ENCODE assay signal across 26 cellular contexts in the genomic region with DNA sequence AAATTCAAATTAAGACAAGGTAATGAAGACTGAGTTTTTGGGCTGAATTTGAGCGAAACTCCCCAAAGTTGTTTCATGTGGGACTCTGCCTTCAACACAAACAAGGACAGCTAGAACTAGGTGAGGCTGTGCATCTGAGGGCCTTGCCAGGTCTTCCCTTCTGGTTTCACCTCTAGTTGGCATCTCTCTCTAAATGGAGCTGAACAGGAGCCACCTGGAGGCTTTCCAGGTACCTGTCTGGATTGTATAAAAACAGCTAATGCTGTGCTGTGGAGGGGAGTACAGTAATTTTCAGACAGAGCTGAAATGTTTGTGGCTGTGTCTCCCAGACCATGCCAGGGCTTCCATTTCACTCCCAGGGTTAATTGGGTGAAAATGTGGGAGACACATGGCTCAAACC. TPM values are rescaled to one million over a fixed set of nuclear protein-coding genes. Genes with fewer than 3 reads are reported as not detected.
DNase-seq lines count a peak whose midpoint lies in the region; ATAC-seq, FAIRE-seq and TF ChIP-seq lines count a peak whose summit lies in the region.
"Had no signal": no experiment of that assay in that cellular context is flagged by ENCODE, and none has a peak within 500 bp of the region (broad histone marks: within the 10 kb centered on the region; RNA-seq: fewer than 3 reads in every experiment).

No MANE protein-coding gene starts in this region.

- FAIRE-seq in HepG2 (lab: Jason Lieb, UNC): no peak
- FAIRE-seq: bronchial epithelial cell, kidney, RCC 7860 had no signal

- H3K36me3 ChIP-seq in SK-N-MC (ENCODE audit: insufficient read depth, low read length): no peaks in the 10 kb centered on the region
- peaks cover 0 to 5% of the 10 kb centered on the region in 2 experiments; a peak in 2 of 5 replicates for H3K36me3 ChIP-seq in HepG2 (replicated peaks in 1 of 2; ENCODE audit: control insufficient read depth in 1 of 2, insufficient read depth in 2 of 2, low read length in 2 of 2)
- no peaks in the 10 kb centered on the region for H3K36me3 ChIP-seq in colonic mucosa
- H3K36me3 ChIP-seq: BLaER1 treated with 17β-estradiol and CSF1 and Interleukin-3, amounts not matched to agents 10 nM and 100 nM; vagina had no signal

- POLR2A ChIA-PET in AG04450 (lab: Yijun Ruan, JAX) (no interaction called here), HepG2 (lab: Yijun Ruan, JAX) (interaction anchor here (0.8 to 2.3 kb wide), 3 partner anchors 11 to 63 kb away, joined by 3 to 10 read pairs (median 3); no protein-coding TSS in a partner anchor)

- H3K4me1 Mint-ChIP-seq in Calu3 (ENCODE audit: low read depth, unreplicated experiment): peaks cover 9% of the 10 kb centered on the region

- no peak overlapping the region for H3K27ac Mint-ChIP-seq in Calu3 (ENCODE audit: unreplicated experiment)
- H3K27ac Mint-ChIP-seq: activated B cell treated with CpG ODN at 0.5 μM for 24 hours; activated CD4-positive, alpha-beta memory T cell treated with anti-CD3 and anti-CD28 coated beads, Interleukin-2, amount 10 ng/mL, durations not matched to agents 7 days and 5 days; dendritic cell treated with granulocyte-macrophage colony-stimulating factor and Interleukin-4, amounts not matched to agents 40 ng/mL and 50 ng/mL, for 4 days; T-helper 2 cell treated with Interferon-gamma antibody and Interleukin-4, amounts not matched to agents 5 μg/mL and 100 μg/mL, for 36 hours had no signal

- in situ Hi-C loops in HepG2 (cut with HindIII; ENCODE audit: extremely low pct_ligation_motif_present, low pct_unique_long_range_greater_than_20kb): no loop called here

- ATAC-seq in HepG2: no peak
- ATAC-seq: right cardiac atrium had no signal

- no peak overlapping the region for H3K9ac ChIP-seq in SK-N-MC (ENCODE audit: insufficient read length)
- 0 out of 2 replicates have a peak overlapping the region, but pooled peaks have one; percentile 8 for H3K9ac ChIP-seq in HepG2 (ENCODE audit: insufficient read depth, low read depth, low read length)
- no peak overlapping the region for H3K9ac ChIP-seq in colonic mucosa (ENCODE audit: low read depth in 2 of 2, low read length in 2 of 2)
- H3K9ac ChIP-seq: BLaER1 treated with 17β-estradiol and CSF1 and Interleukin-3, amounts not matched to agents 10 nM and 100 nM; KMS-11; SK-N-SH had no signal

- H3K27me3 ChIP-seq in AG04450 (ENCODE audit: control insufficient read depth, insufficient read depth, low read length) (peaks cover 11% of the 10 kb centered on the region), HepG2 (ENCODE audit: control insufficient read depth in 1 of 2, insufficient read depth in 2 of 2, low read length in 2 of 2) (no peaks in the 10 kb centered on the region), colonic mucosa (no peaks in the 10 kb centered on the region)
- H3K27me3 ChIP-seq: BLaER1 treated with 17β-estradiol and CSF1 and Interleukin-3, amounts not matched to agents 10 nM and 100 nM; hepatocyte; vagina had no signal

- H3K27me3 Mint-ChIP-seq in Calu3 (ENCODE audit: unreplicated experiment): no peaks in the 10 kb centered on the region
- H3K27me3 Mint-ChIP-seq: activated B cell treated with CpG ODN at 0.5 μM for 24 hours; dendritic cell treated with granulocyte-macrophage colony-stimulating factor and Interleukin-4, amounts not matched to agents 40 ng/mL and 50 ng/mL, for 4 days had no signal

- no peaks in the 10 kb centered on the region; the same call in 1 of the 2 replicates for H3K9me3 ChIP-seq in AG04450 (ENCODE audit: control insufficient read depth, insufficient read depth, low read length)
- no peaks in the 10 kb centered on the region for H3K9me3 ChIP-seq in SK-N-MC (ENCODE audit: low read depth, low read length)
- H3K9me3 ChIP-seq in HepG2 (ENCODE audit: low read length): no peaks in the 10 kb centered on the region
- H3K9me3 ChIP-seq in colonic mucosa: no peaks in the 10 kb centered on the region
- H3K9me3 ChIP-seq: SK-N-SH, vagina had no signal

- intact Hi-C loops in HepG2 (cut with micrococcal nuclease; ENCODE audit: unreplicated experiment) (loop anchor here (5.0 kb wide), 1 partner anchor 42 kb away; no protein-coding TSS in a partner anchor), colonic mucosa (cut with DNase I) (no loop called here), Calu3 (cut with micrococcal nuclease; ENCODE audit: unreplicated experiment) (no loop called here)

- peaks cover 72% of the 10 kb centered on the region for H4K20me1 ChIP-seq in HepG2 (ENCODE audit: insufficient read depth, low read length)
- H4K20me1 ChIP-seq: BLaER1 treated with 17β-estradiol and CSF1 and Interleukin-3, amounts not matched to agents 10 nM and 100 nM had no signal

- H3K27ac ChIP-seq in AG04450 (ENCODE audit: low read depth, low read length): peak overlapping the region; percentile 11
- peak overlapping the region; percentile 94; the same call in 1 of the 2 replicates for H3K27ac ChIP-seq in SK-N-MC
- peak overlapping the region; percentile 60 for H3K27ac ChIP-seq in HepG2 (ENCODE audit: extremely low read length, insufficient read depth, low read length)
- H3K27ac ChIP-seq in colonic mucosa: no peak overlapping the region
- H3K27ac ChIP-seq: BLaER1 treated with 17β-estradiol and CSF1 and Interleukin-3, amounts not matched to agents 10 nM and 100 nM; KMS-11; vagina had no signal

- peaks cover 99% of the 10 kb centered on the region for H3K4me1 ChIP-seq in HepG2 (ENCODE audit: insufficient read depth, low read length)
- H3K4me1 ChIP-seq in colonic mucosa: no peaks in the 10 kb centered on the region
- H3K4me1 ChIP-seq: vagina had no signal

- no peak for TF ChIP-seq EP300 in HepG2 (IDR thresholded peaks at IDR 0.05; ENCODE audit: low read depth in 2 of 2, low read length in 2 of 2)
- no peak for TF ChIP-seq EP300 in HepG2 (CRISPR knock-in tag; IDR thresholded peaks at IDR 0.05; ENCODE audit: borderline replicate concordance)

- DNase-seq in AG04450 (ENCODE audit: low read depth, low spot score): no peak
- peak; percentile 51 for DNase-seq in LNCaP clone FGC (ENCODE audit: low read depth)
- DNase-seq in SK-N-MC (ENCODE audit: low read depth, low spot score): no peak
- DNase-seq in HepG2 (ENCODE audit: low spot score): no peak
- no peak for DNase-seq in colonic mucosa
- no peak for DNase-seq in Calu3
- no peak for DNase-seq in activated CD4-positive, alpha-beta T cell treated with anti-CD3 and anti-CD28 coated beads for 48 hours
- DNase-seq in NK-92 treated with Interleukin-12 subunit alpha and Interleukin-12 subunit beta, amount 100 ng/mL, for 24 hours (lab: John Stamatoyannopoulos, UW): no peak
- DNase-seq: activated B cell treated with CpG ODN at 0.5 μM for 24 hours; activated CD4-positive, alpha-beta memory T cell treated with anti-CD3 and anti-CD28 coated beads, Interleukin-2, amount 10 ng/mL, durations not matched to agents 7 days and 5 days; activated T-cell treated with anti-CD3 and anti-CD28 coated beads for 4 hours; kidney; NCI-H2171; NCI-H748 treated with DMSO at 0.1 percent for 48 hours; right cardiac atrium; SK-N-SH had no signal

- H3K4me3 ChIP-seq in AG04450 (ENCODE audit: low read depth, low read length): no peak overlapping the region
- no peak overlapping the region for H3K4me3 ChIP-seq in LNCaP clone FGC (ENCODE audit: low read depth, low read length)
- no peak overlapping the region; the same call in 1 of the 2 replicates for H3K4me3 ChIP-seq in SK-N-MC
- no peak overlapping the region for H3K4me3 ChIP-seq in HepG2 (replicated peaks in 1 of 3; ENCODE audit: insufficient read depth in 1 of 3, low read depth in 2 of 3, low read length in 3 of 3)
- no peak overlapping the region for H3K4me3 ChIP-seq in colonic mucosa
- H3K4me3 ChIP-seq: BLaER1 treated with 17β-estradiol and CSF1 and Interleukin-3, amounts not matched to agents 10 nM and 100 nM; hepatocyte; vagina had no signal

- no peak for TF ChIP-seq RAD21 in HepG2 (CRISPR knock-in tag; IDR thresholded peaks at IDR 0.05)

- no peaks in the 10 kb centered on the region for H3K9me3 Mint-ChIP-seq in Calu3 (ENCODE audit: low read depth, unreplicated experiment)
- H3K9me3 Mint-ChIP-seq: activated B cell treated with CpG ODN at 0.5 μM for 24 hours; activated CD4-positive, alpha-beta memory T cell treated with anti-CD3 and anti-CD28 coated beads, Interleukin-2, amount 10 ng/mL, durations not matched to agents 7 days and 5 days; dendritic cell treated with granulocyte-macrophage colony-stimulating factor and Interleukin-4, amounts not matched to agents 40 ng/mL and 50 ng/mL, for 4 days; T-helper 2 cell treated with Interferon-gamma antibody and Interleukin-4, amounts not matched to agents 5 μg/mL and 100 μg/mL, for 36 hours had no signal

- H2AFZ ChIP-seq in HepG2 (ENCODE audit: low read length): no peak overlapping the region
- H2AFZ ChIP-seq: hepatocyte had no signal

- no peak for TF ChIP-seq CTCF in AG04450 (IDR thresholded peaks at IDR 0.05; ENCODE audit: low read depth, low read length)
- TF ChIP-seq CTCF in LNCaP clone FGC (IDR thresholded peaks at IDR 0.05; ENCODE audit: control insufficient read depth, extremely low read depth, insufficient read depth): 0 out of 2 replicates have a peak, but pooled peaks have one; percentile 6
- no peak for TF ChIP-seq CTCF in HepG2 (CRISPR knock-in tag; IDR thresholded peaks at IDR 0.05)
- TF ChIP-seq CTCF in colonic mucosa (IDR thresholded peaks at IDR 0.05): no peak
- TF ChIP-seq CTCF in Calu3 (IDR thresholded peaks at IDR 0.05; ENCODE audit: unreplicated experiment): no peak

- peaks cover 97% of the 10 kb centered on the region for H3K79me2 ChIP-seq in HepG2 (ENCODE audit: insufficient read depth, low read length)

- H3K4me3 Mint-ChIP-seq in Calu3 (ENCODE audit: low read depth, unreplicated experiment): no peak overlapping the region
- H3K4me3 Mint-ChIP-seq: activated B cell treated with CpG ODN at 0.5 μM for 24 hours; activated CD4-positive, alpha-beta memory T cell treated with anti-CD3 and anti-CD28 coated beads, Interleukin-2, amount 10 ng/mL, durations not matched to agents 7 days and 5 days; dendritic cell treated with granulocyte-macrophage colony-stimulating factor and Interleukin-4, amounts not matched to agents 40 ng/mL and 50 ng/mL, for 4 days; T-helper 2 cell treated with Interferon-gamma antibody and Interleukin-4, amounts not matched to agents 5 μg/mL and 100 μg/mL, for 36 hours had no signal

- peak overlapping the region; percentile 45 for H3K4me2 ChIP-seq in HepG2 (ENCODE audit: low read depth, low read length)
- H3K4me2 ChIP-seq: BLaER1 treated with 17β-estradiol and CSF1 and Interleukin-3, amounts not matched to agents 10 nM and 100 nM; hepatocyte; KMS-11; SK-N-SH had no signal

- H3K36me3 Mint-ChIP-seq in Calu3 (ENCODE audit: insufficient read depth, unreplicated experiment): no peaks in the 10 kb centered on the region

- BruUV-seq in HepG2 (replicated peaks; lab: Mats Ljungman, UMichigan) (no TSS peak), Calu3 (replicated peaks; lab: Mats Ljungman, UMichigan) (no TSS peak)

- CTCF ChIA-PET in AG04450 (lab: Charles Lee): interaction anchor here (0.6 kb wide), 1 partner anchor 60 kb away, joined by 7 read pairs; no protein-coding TSS in a partner anchor
- CTCF ChIA-PET in HepG2 (lab: Yijun Ruan, JAX; ENCODE audit: low intra/inter-chr PET ratio, low total read pairs): no interaction called here
- CTCF ChIA-PET in Calu3 (lab: Charles Lee): no interaction called here

- no peak; a peak in 1 of 4 replicates for TF ChIP-seq POLR2A in HepG2 (IDR thresholded peaks at IDR 0.05; ENCODE audit: insufficient read depth in 1 of 2, low read depth in 2 of 2, low read length in 2 of 2)

- WGBS in HepG2 (ENCODE audit: low lambda C conversion rate): 92% methylated on average over 1 of the region's 1 CpG

RNA-seq across cellular contexts. Expression of a gene that starts 27.1 kb away (rescaled TPM):
- polyA plus RNA-seq in AG04450 (2011; rRNA removed) (not detected in 2 replicates), HepG2 (2011; rRNA removed) (21.1 and 21.7 TPM in 2 replicates)
- polyA minus RNA-seq in AG04450 (2011; rRNA and poly(A)+ RNA removed): not detected in 2 replicates
- total RNA-seq in HepG2 (2016; rRNA removed; fragmentation: Illumina TruSeq; extraction: Trizol) (76.9 and 111 TPM in 2 replicates), colonic mucosa (under 1 TPM in 1 of 2 donors, not detected in 1; 0.40 TPM), Calu3 (2022) (not detected in 2 replicates)
- total RNA-seq in HepG2 (2016; cell fraction: cytosol; rRNA removed; fragmentation: Illumina TruSeq; extraction: Trizol; ENCODE audit: low read depth): 5.5 and 6.3 TPM in 2 replicates
- 75.8 and 102 TPM in 2 replicates for total RNA-seq in HepG2 (2016; cell fraction: insoluble cytoplasmic fraction; rRNA removed; fragmentation: Illumina TruSeq; extraction: Trizol)
- total RNA-seq in HepG2 (2016; cell fraction: membrane; rRNA removed; fragmentation: Illumina TruSeq; extraction: Trizol): 29.5 and 33.3 TPM in 2 replicates
- 91.5 and 98.1 TPM in 2 replicates for total RNA-seq in HepG2 (2016; cell fraction: nucleus; rRNA removed; fragmentation: Illumina TruSeq; extraction: Trizol)
- 16.3 and 17.3 TPM in 2 replicates for polyA plus RNA-seq in HepG2 (2011; cell fraction: cytosol; rRNA removed)
- polyA plus RNA-seq in HepG2 (2011; cell fraction: nucleus; rRNA removed): 25.8 and 29.4 TPM in 2 replicates
- polyA plus RNA-seq in HepG2 (2012): 24.9 and 35.6 TPM in 2 replicates
- polyA plus RNA-seq in HepG2 (2016; cell fraction: cytosol; fragmentation: Illumina TruSeq; extraction: Trizol; ENCODE audit: low read depth): 1.8 and 1.9 TPM in 2 replicates
- polyA plus RNA-seq in HepG2 (2016; cell fraction: insoluble cytoplasmic fraction; fragmentation: Illumina TruSeq; extraction: Trizol; ENCODE audit: low read depth): 67.3 and 72.5 TPM in 2 replicates
- 7.2 and 8.7 TPM in 2 replicates for polyA plus RNA-seq in HepG2 (2016; cell fraction: membrane; fragmentation: Illumina TruSeq; extraction: Trizol; ENCODE audit: low read depth)
- polyA plus RNA-seq in HepG2 (2016; cell fraction: nucleus; fragmentation: Illumina TruSeq; extraction: Trizol; ENCODE audit: insufficient read depth, low read depth): 86.2 and 92.8 TPM in 2 replicates
- 0.07 and 138 TPM in 2 replicates for polyA minus RNA-seq in HepG2 (2011; rRNA and poly(A)+ RNA removed; ENCODE audit: low replicate concordance)
- polyA minus RNA-seq in HepG2 (2011; cell fraction: cytosol; rRNA and poly(A)+ RNA removed): 80.8 and 84.9 TPM in 2 replicates
- polyA minus RNA-seq in HepG2 (2011; cell fraction: nucleus; rRNA and poly(A)+ RNA removed): 96.2 and 97.6 TPM in 2 replicates
- total RNA-seq: activated B cell treated with CpG ODN at 0.5 μM for 24 hours; activated CD4-positive, alpha-beta memory T cell treated with anti-CD3 and anti-CD28 coated beads, Interleukin-2, amount 10 ng/mL, durations not matched to agents 7 days and 5 days; bronchial epithelial cell; lung microvascular endothelial cell; osteocyte; right cardiac atrium; vagina had no signal
- polyA plus RNA-seq: right cardiac atrium, SK-N-SH had no signal
